16 cellular contexts compared by ENCODE assay signal in genomic region chr6:110331816-110332215, GRCh38. TPM values are rescaled to one million over a fixed set of nuclear protein-coding genes. Genes with fewer than 3 reads are reported as not detected.
A peak's percentile ranks its signal among the peaks of the same experiment; 100 is the strongest.
DNase-seq lines count a peak whose midpoint lies in the region; ATAC-seq and TF ChIP-seq lines count a peak whose summit lies in the region.
"Had no signal": no experiment of that assay in that cellular context is flagged by ENCODE, and none has a peak within 500 bp of the region (broad histone marks: within the 10 kb centered on the region; RNA-seq: fewer than 3 reads in every experiment).

No MANE protein-coding gene starts in this region.

- H3K4me2 ChIP-seq in IMR-90 (ENCODE audit: low read depth, low read length) (no peak overlapping the region), hepatocyte (peak overlapping the region; percentile 30)

- no peak overlapping the region for H3K27ac ChIP-seq in IMR-90 (ENCODE audit: insufficient read depth, low read length)
- peak overlapping the region; percentile 91 for H3K27ac ChIP-seq in hepatocyte
- H3K27ac ChIP-seq: foreskin keratinocyte, skin epidermis, suprapubic skin had no signal

- H4K5ac ChIP-seq in IMR-90 (ENCODE audit: low read depth, low read length), result no peak overlapping the region

- peaks cover 2% of the 10 kb centered on the region for H3K79me2 ChIP-seq in hepatocyte

- H3K4me3 ChIP-seq in IMR-90 (ENCODE audit: insufficient read depth, low read depth, low read length) (no peak overlapping the region), hepatocyte (no peak overlapping the region)
- H3K4me3 ChIP-seq: skin epidermis, suprapubic skin had no signal

- no CpG with 5 or more reads among the region's 4 CpGs for WGBS in IMR-90 (ENCODE audit: extremely low coverage in 2 of 2, insufficient read length in 1 of 2), 2 experiments
- WGBS in hepatocyte (ENCODE audit: low lambda C conversion rate, missing lambda C conversion rate), result 29% methylated on average over 4 of the region's 4 CpGs

- H2BK5ac ChIP-seq in IMR-90 (ENCODE audit: low read depth, low read length, poor library complexity, severe bottlenecking), result no peak overlapping the region

- no peak overlapping the region for H2BK15ac ChIP-seq in IMR-90 (ENCODE audit: low read depth, low read length)

- H4K8ac ChIP-seq in IMR-90 (ENCODE audit: low read depth in 2 of 2, low read length in 2 of 2), result no peak overlapping the region

- H3K27me3 ChIP-seq in IMR-90 (ENCODE audit: control insufficient read depth, insufficient read depth, low read length) (no peaks in the 10 kb centered on the region), hepatocyte (no peaks in the 10 kb centered on the region)
- H3K27me3 ChIP-seq: suprapubic skin had no signal

- no peak overlapping the region for H3K56ac ChIP-seq in IMR-90 (ENCODE audit: extremely low read depth, insufficient read depth, low read length)

- TF ChIP-seq CTCF in IMR-90 (conservative IDR thresholded peaks at IDR 0.05; ENCODE audit: low read depth, low read length), result no peak
- no peak for TF ChIP-seq CTCF in hepatocyte (IDR thresholded peaks at IDR 0.05; ENCODE audit: poor library complexity)

- H3K36me3 ChIP-seq in IMR-90 (ENCODE audit: control insufficient read depth, insufficient read depth, low read length) (no peaks in the 10 kb centered on the region), hepatocyte (replicated peaks; ENCODE audit: insufficient read depth, low read depth) (no peaks in the 10 kb centered on the region)
- H3K36me3 ChIP-seq: suprapubic skin had no signal

- H2AK9ac ChIP-seq in IMR-90 (replicated peaks; ENCODE audit: low read depth, low read length, poor library complexity), result no peak overlapping the region

- H3K9ac ChIP-seq in IMR-90 (ENCODE audit: low read depth, low read length), result no peak overlapping the region

- H3K4me1 ChIP-seq in IMR-90 (ENCODE audit: control insufficient read depth, insufficient read depth, low read length), result peaks cover 16% of the 10 kb centered on the region
- H3K4me1 ChIP-seq in hepatocyte (ENCODE audit: insufficient read depth), result peaks cover 45% of the 10 kb centered on the region
- H3K4me1 ChIP-seq: foreskin keratinocyte had no signal

- H3K14ac ChIP-seq in IMR-90 (replicated peaks; ENCODE audit: low read depth, low read length), result no peak overlapping the region

- intact Hi-C loops in IMR-90 (cut with micrococcal nuclease), result no loop called here

- BruUV-seq in IMR-90 (replicated peaks; lab: Mats Ljungman, UMichigan), result no TSS peak

- no peak for ATAC-seq in IMR-90 (ENCODE audit: low read depth)
- ATAC-seq: activated CD4-positive, alpha-beta T cell treated with anti-CD3 and anti-CD28 coated beads for 36 hours; foreskin keratinocyte; natural killer cell had no signal

- no peaks in the 10 kb centered on the region for H3K9me2 ChIP-seq in hepatocyte (replicated peaks; ENCODE audit: insufficient read depth)

- DNase-seq in IMR-90 (peak; percentile 2), SK-N-DZ (ENCODE audit: low spot score) (peak; percentile 93), hepatocyte (ENCODE audit: low spot score) (peak; percentile 53), superior temporal gyrus (ENCODE audit: extremely low spot score) (peak; percentile 29), NCI-H345 (lab: John Stamatoyannopoulos, UW) (no peak), activated gamma-delta T cell (lab: John Stamatoyannopoulos, UW) (no peak), COLO668 (lab: John Stamatoyannopoulos, UW; ENCODE audit: unreplicated experiment) (no peak)
- DNase-seq: activated CD4-positive, alpha-beta T cell treated with anti-CD3 and anti-CD28 coated beads for 36 hours; activated T-cell treated with anti-CD3 and anti-CD28 coated beads, Interleukin-2, amount 50 U/mL, for 72 hours; CD4-positive, alpha-beta T cell; effector CD4-positive, alpha-beta T cell; foreskin keratinocyte; HFFc6; natural killer cell had no signal

- H3K9me1 ChIP-seq in IMR-90 (ENCODE audit: insufficient read depth, low read length), result peaks cover 10% of the 10 kb centered on the region

- no peak for TF ChIP-seq POLR2A in IMR-90 (IDR thresholded peaks at IDR 0.05; ENCODE audit: low read depth, low read length)

- H2AK5ac ChIP-seq in IMR-90 (ENCODE audit: low read depth, low read length), result no peak overlapping the region

- TF ChIP-seq RAD21 in IMR-90 (IDR thresholded peaks at IDR 0.05; ENCODE audit: low read length), result no peak

- H3K4ac ChIP-seq in IMR-90 (ENCODE audit: low read depth, low read length), result no peak overlapping the region

- in situ Hi-C loops in IMR-90 (cut with MboI; ENCODE audit: low sequenced_read_pairs), result no loop called here

- no peak overlapping the region for H2BK120ac ChIP-seq in IMR-90 (ENCODE audit: low read depth, low read length)

- no peaks in the 10 kb centered on the region for H3K9me3 ChIP-seq in IMR-90 (ENCODE audit: control insufficient read depth, insufficient read depth, low read length)
- no peaks in the 10 kb centered on the region for H3K9me3 ChIP-seq in hepatocyte (ENCODE audit: low read depth)
- H3K9me3 ChIP-seq: suprapubic skin had no signal

- no peaks in the 10 kb centered on the region for H3K79me1 ChIP-seq in IMR-90 (ENCODE audit: low read depth in 1 of 2, low read length in 2 of 2)

- POLR2A ChIA-PET in IMR-90 (lab: Charles Lee; ENCODE audit: unreplicated experiment), result no interaction called here

- H4K91ac ChIP-seq in IMR-90 (ENCODE audit: insufficient read depth, low read depth, low read length), result no peak overlapping the region

- no peak overlapping the region for H3K23ac ChIP-seq in IMR-90 (ENCODE audit: low read depth, low read length)

- CTCF ChIA-PET in IMR-90 (lab: Yijun Ruan, JAX), result interaction anchor here (0.6 kb wide), 1 partner anchor 759 kb away, joined by 3 read pairs; no protein-coding TSS in a partner anchor

- H2BK20ac ChIP-seq in IMR-90 (ENCODE audit: low read depth, low read length), result no peak overlapping the region; the same call in 1 of the 2 replicates

- H2AFZ ChIP-seq in IMR-90 (replicated peaks; ENCODE audit: low read length, poor library complexity), result peak overlapping the region; percentile 26
- H2AFZ ChIP-seq in hepatocyte, result no peak overlapping the region

- no peaks in the 10 kb centered on the region for H4K20me1 ChIP-seq in IMR-90 (ENCODE audit: insufficient read depth, low read length)
- no peaks in the 10 kb centered on the region for H4K20me1 ChIP-seq in hepatocyte (ENCODE audit: insufficient read depth, poor library complexity, severe bottlenecking)

- dilution Hi-C loops in IMR-90 (cut with HindIII; ENCODE audit: low sequenced_read_pairs, unreplicated experiment), result no loop called here

- no peak overlapping the region for H3K18ac ChIP-seq in IMR-90 (ENCODE audit: low read depth, low read length)

TF ChIP-seq in IMR-90, 13 proteins besides CTCF, POLR2A, EP300 and RAD21:
- TF ChIP-seq SMC3 (IDR thresholded peaks at IDR 0.05; ENCODE audit: low read depth, low read length), result no peak
- TF ChIP-seq CHD1 (IDR thresholded peaks at IDR 0.05; ENCODE audit: low read depth, low read length), result no peak
- no peak for TF ChIP-seq FOS (IDR thresholded peaks at IDR 0.05; ENCODE audit: low read depth, low read length)
- no peak for TF ChIP-seq ELK1 (IDR thresholded peaks at IDR 0.05; ENCODE audit: borderline replicate concordance, low read depth, low read length)
TF ChIP-seq in IMR-90: peak in this region for 0.

RNA-seq across cellular contexts. Expression of gene METTL24, which starts 26.3 kb away (rescaled TPM):
- total RNA-seq in IMR-90 (2012; rRNA removed) (not detected in 2 replicates), hepatocyte (3.2 and 5.7 TPM in 2 replicates)
- polyA plus RNA-seq in IMR-90 (2012; rRNA removed) (not detected in 2 replicates), hepatocyte (2.2 and 3.7 TPM in 2 replicates)
- polyA plus RNA-seq in IMR-90 (2012; cell fraction: cytosol; rRNA removed), result not detected in 2 replicates
- not detected in 2 replicates for polyA plus RNA-seq in IMR-90 (2012; cell fraction: nucleus; rRNA removed; ENCODE audit: low replicate concordance)
- 0.50 and 3.3 TPM in 2 replicates for polyA plus RNA-seq in SK-N-DZ (2014; cell fraction: cytosol; rRNA removed)
- polyA plus RNA-seq in SK-N-DZ (2014; cell fraction: nucleus; rRNA removed), result not detected in 2 replicates
- total RNA-seq: activated CD4-positive, alpha-beta T cell treated with anti-CD3 and anti-CD28 coated beads for 36 hours; activated T-cell treated with anti-CD3 and anti-CD28 coated beads, Interleukin-2, amount 50 U/mL, for 72 hours; CD4-positive, alpha-beta T cell; foreskin keratinocyte; HFFc6 had no signal
- polyA plus RNA-seq: foreskin keratinocyte had no signal

Comparison
In these comparisons a context has a peak if more than half of its experiments do, and no peak if none do; other contexts are left out.
1. DNase-seq: peak in IMR-90 (single experiment), SK-N-DZ (single experiment), hepatocyte (single experiment) and superior temporal gyrus (single experiment); none in NCI-H345 (single experiment), activated gamma-delta T cell (single experiment) and COLO668 (single experiment).